ENCODE assay signal across 11 cellular contexts in the genomic region with DNA sequence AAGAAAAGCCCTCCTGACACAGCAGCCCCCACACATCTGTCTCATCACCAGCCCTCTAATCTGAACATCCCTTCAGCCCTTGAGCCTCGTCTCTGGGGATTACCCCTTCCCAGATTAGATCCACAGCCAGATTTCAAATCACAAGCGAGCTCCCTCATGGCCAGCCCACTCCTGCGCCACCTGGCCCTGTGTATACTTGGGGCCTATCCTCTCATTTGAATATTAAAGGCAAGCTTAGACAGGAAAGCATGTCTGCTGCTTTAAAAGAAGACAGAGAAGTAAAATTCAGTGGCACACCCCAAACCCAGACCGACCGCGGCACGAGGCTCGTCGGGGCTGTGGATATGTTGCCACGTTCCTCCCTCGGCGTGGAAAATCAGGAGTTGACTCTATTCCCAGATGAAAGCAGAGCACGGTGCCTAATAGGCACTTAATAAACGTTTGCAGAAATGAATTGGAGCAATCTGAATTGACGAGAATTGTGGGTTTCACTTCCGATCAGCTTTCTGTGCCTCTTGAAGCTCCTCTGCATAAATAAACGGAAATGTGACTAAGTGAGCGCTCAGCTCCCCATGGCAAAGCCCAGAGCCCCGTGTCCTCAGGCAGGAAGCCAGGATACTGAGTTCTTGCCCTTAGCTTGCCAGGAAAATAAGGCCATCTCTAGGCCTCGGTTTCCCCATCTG.
DNase-seq lines count a peak whose midpoint lies in the region; ATAC-seq and TF ChIP-seq lines count a peak whose summit lies in the region.
"Had no signal": no experiment of that assay in that cellular context is flagged by ENCODE, and none has a peak within 500 bp of the region (broad histone marks: within the 10 kb centered on the region; RNA-seq: fewer than 3 reads in every experiment).

No MANE protein-coding gene starts in this region.

- H3K36me3 ChIP-seq in SK-N-SH (replicated peaks in 1 of 2; ENCODE audit: control insufficient read depth in 1 of 2, insufficient read depth in 2 of 2, low read length in 1 of 2) = peaks cover 0 to 7% of the 10 kb centered on the region in 2 experiments

- H3F3A ChIP-seq in SK-N-SH (replicated peaks; ENCODE audit: insufficient read depth) = no peaks in the 10 kb centered on the region

- peaks cover 53% of the 10 kb centered on the region for H3K36me3 Mint-ChIP-seq in activated T-cell treated with anti-CD3 and anti-CD28 coated beads, Interleukin-2, amount 50 U/mL, for 24 hours (ENCODE audit: low read depth)
- H3K36me3 Mint-ChIP-seq in activated T-cell treated with anti-CD3 and anti-CD28 coated beads, Interleukin-2, amount 50 U/mL, for 72 hours (ENCODE audit: insufficient read depth in 2 of 2) = peaks cover 3 to 4% of the 10 kb centered on the region in 2 donors
- H3K36me3 Mint-ChIP-seq in effector memory CD8-positive, alpha-beta T cell (ENCODE audit: insufficient read depth) = peaks cover 16% of the 10 kb centered on the region

- H3K9me3 ChIP-seq in SK-N-SH = no peaks in the 10 kb centered on the region

- no peak overlapping the region for H3K4me2 ChIP-seq in SK-N-SH

- H3K27ac ChIP-seq in temporal lobe (ENCODE audit: low read depth, low read length) (peak overlapping the region; percentile 13), SK-N-SH (ENCODE audit: low read depth in 2 of 2, low read length in 1 of 2) (peak overlapping the region in 1 of 2 experiments; percentile 57; a peak in 2 of 4 replicates)

- POLR2A ChIA-PET in SK-N-SH (lab: Yijun Ruan, JAX) = interaction anchor here (1.6 kb wide), 1 partner anchor 28 kb away, joined by 3 read pairs; no protein-coding TSS in a partner anchor

- no peak for DNase-seq in activated T-cell treated with anti-CD3 and anti-CD28 coated beads, Interleukin-2, amount 50 U/mL, for 24 hours
- DNase-seq in activated T-cell treated with anti-CD3 and anti-CD28 coated beads, Interleukin-2, amount 50 U/mL, for 72 hours = no peak
- peak; percentile 89 to 94 for DNase-seq in NCI-H526 (lab: John Stamatoyannopoulos, UW)
- DNase-seq in effector memory CD8-positive, alpha-beta T cell = no peak
- DNase-seq in SK-N-SH = no peak
- DNase-seq in stimulated activated CD4-positive, alpha-beta T cell treated with anti-CD3 and anti-CD28 coated beads, Interleukin-1b, Interleukin-23, amount 100 ng/mL, for 48 hours = no peak
- DNase-seq: ACHN; activated naive CD8-positive, alpha-beta T cell treated with anti-CD3 and anti-CD28 coated beads, Interleukin-2, amount 10 ng/mL, durations not matched to agents 7 days and 5 days; OCI-M1 had no signal

- H3K4me1 ChIP-seq in SK-N-SH (ENCODE audit: control insufficient read depth in 1 of 2, insufficient read depth in 2 of 2, low read depth in 1 of 2, low read length in 1 of 2) = peaks cover 0 to 39% of the 10 kb centered on the region in 2 experiments; a peak in 1 of 4 replicates

- H3K27me3 Mint-ChIP-seq in activated T-cell treated with anti-CD3 and anti-CD28 coated beads, Interleukin-2, amount 50 U/mL, for 24 hours = no peaks in the 10 kb centered on the region
- H3K27me3 Mint-ChIP-seq in activated T-cell treated with anti-CD3 and anti-CD28 coated beads, Interleukin-2, amount 50 U/mL, for 72 hours (ENCODE audit: low read depth) = no peaks in the 10 kb centered on the region
- H3K27me3 Mint-ChIP-seq in effector memory CD8-positive, alpha-beta T cell = no peaks in the 10 kb centered on the region
- H3K27me3 Mint-ChIP-seq: activated naive CD8-positive, alpha-beta T cell treated with anti-CD3 and anti-CD28 coated beads, Interleukin-2, amount 10 ng/mL, durations not matched to agents 7 days and 5 days had no signal

- no peak for TF ChIP-seq CTCF in SK-N-SH (IDR thresholded peaks at IDR 0.05)

- no peak overlapping the region for H3K4me3 Mint-ChIP-seq in activated T-cell treated with anti-CD3 and anti-CD28 coated beads, Interleukin-2, amount 50 U/mL, for 24 hours
- no peak overlapping the region for H3K4me3 Mint-ChIP-seq in activated T-cell treated with anti-CD3 and anti-CD28 coated beads, Interleukin-2, amount 50 U/mL, for 72 hours
- H3K4me3 Mint-ChIP-seq in effector memory CD8-positive, alpha-beta T cell = peak overlapping the region in 1 of 2 donors; percentile 28
- H3K4me3 Mint-ChIP-seq: activated naive CD8-positive, alpha-beta T cell treated with anti-CD3 and anti-CD28 coated beads, Interleukin-2, amount 10 ng/mL, durations not matched to agents 7 days and 5 days had no signal

- H3K27me3 ChIP-seq in SK-N-SH (ENCODE audit: insufficient read depth) = no peaks in the 10 kb centered on the region

- no peak for TF ChIP-seq EP300 in SK-N-SH (IDR thresholded peaks at IDR 0.05; ENCODE audit: borderline replicate concordance in 1 of 2, low read depth in 1 of 2, low read length in 1 of 2)

- H3K9me2 ChIP-seq in SK-N-SH = no peaks in the 10 kb centered on the region

- H3K79me2 ChIP-seq in SK-N-SH (ENCODE audit: insufficient read depth) = no peaks in the 10 kb centered on the region

- H2AFZ ChIP-seq in SK-N-SH (ENCODE audit: low read depth) = no peak overlapping the region

- no peak overlapping the region for H3K4me3 ChIP-seq in SK-N-SH (ENCODE audit: low read depth in 2 of 2, low read length in 1 of 2)

- H3K4me1 Mint-ChIP-seq in activated T-cell treated with anti-CD3 and anti-CD28 coated beads, Interleukin-2, amount 50 U/mL, for 24 hours (ENCODE audit: low read depth) = no peaks in the 10 kb centered on the region
- H3K4me1 Mint-ChIP-seq in activated T-cell treated with anti-CD3 and anti-CD28 coated beads, Interleukin-2, amount 50 U/mL, for 72 hours (ENCODE audit: low read depth) = no peaks in the 10 kb centered on the region
- peaks cover 3 to 10% of the 10 kb centered on the region in 2 donors for H3K4me1 Mint-ChIP-seq in effector memory CD8-positive, alpha-beta T cell (ENCODE audit: low read depth in 2 of 2)

- 88% methylated on average over 20 of the region's 20 CpGs for WGBS in SK-N-SH (ENCODE audit: low lambda C conversion rate)

- H3K9ac ChIP-seq in SK-N-SH = no peak overlapping the region

- no peak for TF ChIP-seq RAD21 in SK-N-SH (IDR thresholded peaks at IDR 0.05; ENCODE audit: low read length)

- H3K9me3 Mint-ChIP-seq in activated T-cell treated with anti-CD3 and anti-CD28 coated beads, Interleukin-2, amount 50 U/mL, for 24 hours = no peaks in the 10 kb centered on the region
- H3K9me3 Mint-ChIP-seq in activated T-cell treated with anti-CD3 and anti-CD28 coated beads, Interleukin-2, amount 50 U/mL, for 72 hours = no peaks in the 10 kb centered on the region
- H3K9me3 Mint-ChIP-seq in effector memory CD8-positive, alpha-beta T cell = no peaks in the 10 kb centered on the region

- peak overlapping the region; percentile 64 for H3K27ac Mint-ChIP-seq in activated T-cell treated with anti-CD3 and anti-CD28 coated beads, Interleukin-2, amount 50 U/mL, for 24 hours
- no peak overlapping the region for H3K27ac Mint-ChIP-seq in activated T-cell treated with anti-CD3 and anti-CD28 coated beads, Interleukin-2, amount 50 U/mL, for 72 hours
- H3K27ac Mint-ChIP-seq in effector memory CD8-positive, alpha-beta T cell = peak overlapping the region; percentile 80 to 81
- H3K27ac Mint-ChIP-seq: activated naive CD8-positive, alpha-beta T cell treated with anti-CD3 and anti-CD28 coated beads, Interleukin-2, amount 10 ng/mL, durations not matched to agents 7 days and 5 days had no signal

- no peaks in the 10 kb centered on the region for H4K20me1 ChIP-seq in SK-N-SH (ENCODE audit: insufficient read depth)

- CTCF ChIA-PET in SK-N-SH (lab: Yijun Ruan, JAX) = interaction anchor here (0.9 to 3.6 kb wide), 7 partner anchors 9 to 146 kb away, joined by 3 to 12 read pairs (median 3); no protein-coding TSS in a partner anchor

- no peak for ATAC-seq in activated T-cell treated with anti-CD3 and anti-CD28 coated beads, Interleukin-2, amount 50 U/mL, for 72 hours (replicated peaks in 1 of 2)
- peak; percentile 21 for ATAC-seq in effector memory CD8-positive, alpha-beta T cell (replicated peaks)
- ATAC-seq in GM19452 (IDR thresholded peaks at IDR 0.05; ENCODE audit: unreplicated experiment) = no peak

TF ChIP-seq in SK-N-SH, 30 proteins besides CTCF, POLR2A, EP300 and RAD21 (continues in another document):
- TF ChIP-seq POLR2AphosphoS5 (IDR thresholded peaks at IDR 0.05; ENCODE audit: low read depth, low read length) (no peak), GATA2 (CRISPR knock-in tag; IDR thresholded peaks at IDR 0.05) (no peak), RCOR1 (IDR thresholded peaks at IDR 0.05; ENCODE audit: low read length) (no peak), FOSL2 (IDR thresholded peaks at IDR 0.05; ENCODE audit: borderline replicate concordance, low read depth) (no peak)
- TF ChIP-seq, protein P1, sequence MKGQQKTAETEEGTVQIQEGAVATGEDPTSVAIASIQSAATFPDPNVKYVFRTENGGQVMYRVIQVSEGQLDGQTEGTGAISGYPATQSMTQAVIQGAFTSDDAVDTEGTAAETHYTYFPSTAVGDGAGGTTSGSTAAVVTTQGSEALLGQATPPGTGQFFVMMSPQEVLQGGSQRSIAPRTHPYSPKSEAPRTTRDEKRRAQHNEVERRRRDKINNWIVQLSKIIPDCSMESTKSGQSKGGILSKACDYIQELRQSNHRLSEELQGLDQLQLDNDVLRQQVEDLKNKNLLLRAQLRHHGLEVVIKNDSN (IDR thresholded peaks at IDR 0.05; ENCODE audit: borderline replicate concordance, low read depth) = no peak
- TF ChIP-seq, protein P2, sequence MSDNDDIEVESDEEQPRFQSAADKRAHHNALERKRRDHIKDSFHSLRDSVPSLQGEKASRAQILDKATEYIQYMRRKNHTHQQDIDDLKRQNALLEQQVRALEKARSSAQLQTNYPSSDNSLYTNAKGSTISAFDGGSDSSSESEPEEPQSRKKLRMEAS (IDR thresholded peaks at IDR 0.05; ENCODE audit: low read depth) = no peak
- TF ChIP-seq, protein P3, sequence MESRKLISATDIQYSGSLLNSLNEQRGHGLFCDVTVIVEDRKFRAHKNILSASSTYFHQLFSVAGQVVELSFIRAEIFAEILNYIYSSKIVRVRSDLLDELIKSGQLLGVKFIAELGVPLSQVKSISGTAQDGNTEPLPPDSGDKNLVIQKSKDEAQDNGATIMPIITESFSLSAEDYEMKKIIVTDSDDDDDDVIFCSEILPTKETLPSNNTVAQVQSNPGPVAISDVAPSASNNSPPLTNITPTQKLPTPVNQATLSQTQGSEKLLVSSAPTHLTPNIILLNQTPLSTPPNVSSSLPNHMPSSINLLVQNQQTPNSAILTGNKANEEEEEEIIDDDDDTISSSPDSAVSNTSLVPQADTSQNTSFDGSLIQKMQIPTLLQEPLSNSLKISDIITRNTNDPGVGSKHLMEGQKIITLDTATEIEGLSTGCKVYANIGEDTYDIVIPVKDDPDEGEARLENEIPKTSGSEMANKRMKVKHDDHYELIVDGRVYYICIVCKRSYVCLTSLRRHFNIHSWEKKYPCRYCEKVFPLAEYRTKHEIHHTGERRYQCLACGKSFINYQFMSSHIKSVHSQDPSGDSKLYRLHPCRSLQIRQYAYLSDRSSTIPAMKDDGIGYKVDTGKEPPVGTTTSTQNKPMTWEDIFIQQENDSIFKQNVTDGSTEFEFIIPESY (IDR thresholded peaks at IDR 0.05; ENCODE audit: borderline replicate concordance, low read depth) = no peak

Comparison
In these comparisons a context has a peak if more than half of its experiments do, and no peak if none do; other contexts are left out.
1. DNase-seq: peak in NCI-H526 (2 of 2); none in activated T-cell treated with anti-CD3 and anti-CD28 coated beads, Interleukin-2, amount 50 U/mL, for 24 hours (single experiment), activated T-cell treated with anti-CD3 and anti-CD28 coated beads, Interleukin-2, amount 50 U/mL, for 72 hours (0 of 2), effector memory CD8-positive, alpha-beta T cell (0 of 3), SK-N-SH (single experiment) and stimulated activated CD4-positive, alpha-beta T cell treated with anti-CD3 and anti-CD28 coated beads, Interleukin-1b, Interleukin-23, amount 100 ng/mL, for 48 hours (single experiment).